Comparison of ENCODE assay signal across 1 cellular context in the genomic region with DNA sequence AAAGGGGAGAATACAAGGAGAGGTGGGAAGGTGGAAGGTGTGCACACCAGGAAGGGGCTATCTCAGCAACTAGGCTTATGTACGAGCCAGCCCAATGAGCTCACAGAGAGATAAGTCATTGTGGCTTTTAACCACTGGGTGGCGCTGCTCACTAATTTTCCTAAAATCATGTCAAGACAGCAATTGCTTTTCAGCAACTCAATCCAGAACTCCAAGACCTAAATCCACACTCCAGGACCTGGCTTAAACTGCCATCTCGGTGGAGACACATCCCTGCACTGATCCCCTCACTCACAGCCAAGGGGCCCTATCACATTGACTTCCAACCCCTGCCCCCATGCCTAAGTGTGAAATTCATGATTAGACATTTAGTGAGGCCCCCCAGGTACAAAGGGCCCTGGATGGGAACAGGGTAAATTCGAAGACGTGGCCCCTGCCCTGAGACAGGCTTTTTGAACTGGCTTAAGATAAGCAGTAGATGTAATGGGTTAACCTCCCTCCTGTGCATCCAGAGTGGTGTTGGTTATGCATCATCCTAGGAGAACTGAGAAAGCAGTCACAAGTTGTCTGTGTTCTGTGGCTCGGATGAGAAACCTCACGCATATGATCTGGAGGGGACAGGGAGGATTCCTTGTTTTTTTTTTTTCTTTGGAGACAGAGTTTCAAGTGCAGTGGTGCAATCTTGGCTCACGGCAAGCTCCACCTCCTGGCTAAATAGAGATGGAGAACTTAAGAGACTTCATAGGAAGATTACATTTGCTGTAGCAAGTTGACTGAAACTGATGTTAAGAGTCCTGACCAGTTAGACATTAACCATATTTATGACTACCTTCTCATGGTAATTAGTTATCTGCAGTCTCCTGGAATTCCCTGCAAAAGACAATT.
TF ChIP-seq lines count a peak whose summit lies in the region.

No MANE protein-coding gene starts in this region.

TF ChIP-seq in K562, 482 proteins besides CTCF, POLR2A, EP300 and RAD21:
- TF ChIP-seq PTRF (tag; IDR thresholded peaks at IDR 0.05) (no peak), ZNF239 (CRISPR knock-in tag; IDR thresholded peaks at IDR 0.05) (no peak), C11orf30 (IDR thresholded peaks at IDR 0.05; ENCODE audit: low read depth) (peak; percentile 29; the same call in 1 of the 2 replicates), RB1 (IDR thresholded peaks at IDR 0.05; ENCODE audit: low read depth) (no peak), ZNF316 (IDR thresholded peaks at IDR 0.05) (0 out of 2 replicates have a peak, but pooled peaks have one; percentile 33), NR2F6 (CRISPR knock-in tag; IDR thresholded peaks at IDR 0.05) (no peak), SMC3 (conservative IDR thresholded peaks at IDR 0.05; ENCODE audit: insufficient read depth, low read depth, low read length) (peak; percentile 82), DIDO1 (tag; IDR thresholded peaks at IDR 0.05; ENCODE audit: low read depth) (no peak), SIN3A (IDR thresholded peaks at IDR 0.05; ENCODE audit: borderline replicate concordance in 2 of 2, control insufficient read depth in 1 of 2, low read depth in 2 of 2, low read length in 2 of 2) (no peak), SRSF1 (IDR thresholded peaks at IDR 0.05; ENCODE audit: low read depth, low read length) (no peak), MAZ (CRISPR knock-in tag; conservative IDR thresholded peaks at IDR 0.05 in 1 of 2, IDR thresholded peaks at IDR 0.05 in 1 of 2) (no peak), PHF20 (IDR thresholded peaks at IDR 0.05; ENCODE audit: partially characterized antibody) (no peak), NCOA1 (IDR thresholded peaks at IDR 0.05; ENCODE audit: low read depth) (no peak), POLR3A (IDR thresholded peaks at IDR 0.05; ENCODE audit: borderline replicate concordance, extremely low read depth, insufficient read depth, insufficient read length) (no peak), YY1 (IDR thresholded peaks at IDR 0.05; ENCODE audit: borderline replicate concordance in 1 of 3, control insufficient read depth in 1 of 3, extremely low read depth in 1 of 3, insufficient read depth in 3 of 3, insufficient read length in 1 of 3, insufficient replicate concordance in 2 of 3, low read depth in 1 of 3, low read length in 2 of 3) (no peak), NFRKB (IDR thresholded peaks at IDR 0.05; ENCODE audit: low read depth) (no peak), EWSR1 (IDR thresholded peaks at IDR 0.05; ENCODE audit: borderline replicate concordance, low read depth, partially characterized antibody) (no peak), ZKSCAN3 (CRISPR knock-in tag; IDR thresholded peaks at IDR 0.05) (peak; percentile 96), JUND (IDR thresholded peaks at IDR 0.05; ENCODE audit: borderline replicate concordance, low read depth, low read length) (no peak; the same call in 1 of the 2 replicates), JUND (tag; IDR thresholded peaks at IDR 0.05; ENCODE audit: borderline replicate concordance, low read depth, low read length) (peak; percentile 28; the same call in 1 of the 3 replicates), XRCC4 (IDR thresholded peaks at IDR 0.05; ENCODE audit: extremely low read depth, insufficient read depth, insufficient read length) (no peak), ESRRB (CRISPR knock-in tag; IDR thresholded peaks at IDR 0.05; ENCODE audit: borderline replicate concordance) (no peak), ZNF311 (CRISPR knock-in tag; IDR thresholded peaks at IDR 0.05) (no peak)
- TF ChIP-seq, protein P1, sequence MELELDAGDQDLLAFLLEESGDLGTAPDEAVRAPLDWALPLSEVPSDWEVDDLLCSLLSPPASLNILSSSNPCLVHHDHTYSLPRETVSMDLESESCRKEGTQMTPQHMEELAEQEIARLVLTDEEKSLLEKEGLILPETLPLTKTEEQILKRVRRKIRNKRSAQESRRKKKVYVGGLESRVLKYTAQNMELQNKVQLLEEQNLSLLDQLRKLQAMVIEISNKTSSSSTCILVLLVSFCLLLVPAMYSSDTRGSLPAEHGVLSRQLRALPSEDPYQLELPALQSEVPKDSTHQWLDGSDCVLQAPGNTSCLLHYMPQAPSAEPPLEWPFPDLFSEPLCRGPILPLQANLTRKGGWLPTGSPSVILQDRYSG (tag; conservative IDR thresholded peaks at IDR 0.05; ENCODE audit: low read depth) = no peak
- TF ChIP-seq, protein P2, sequence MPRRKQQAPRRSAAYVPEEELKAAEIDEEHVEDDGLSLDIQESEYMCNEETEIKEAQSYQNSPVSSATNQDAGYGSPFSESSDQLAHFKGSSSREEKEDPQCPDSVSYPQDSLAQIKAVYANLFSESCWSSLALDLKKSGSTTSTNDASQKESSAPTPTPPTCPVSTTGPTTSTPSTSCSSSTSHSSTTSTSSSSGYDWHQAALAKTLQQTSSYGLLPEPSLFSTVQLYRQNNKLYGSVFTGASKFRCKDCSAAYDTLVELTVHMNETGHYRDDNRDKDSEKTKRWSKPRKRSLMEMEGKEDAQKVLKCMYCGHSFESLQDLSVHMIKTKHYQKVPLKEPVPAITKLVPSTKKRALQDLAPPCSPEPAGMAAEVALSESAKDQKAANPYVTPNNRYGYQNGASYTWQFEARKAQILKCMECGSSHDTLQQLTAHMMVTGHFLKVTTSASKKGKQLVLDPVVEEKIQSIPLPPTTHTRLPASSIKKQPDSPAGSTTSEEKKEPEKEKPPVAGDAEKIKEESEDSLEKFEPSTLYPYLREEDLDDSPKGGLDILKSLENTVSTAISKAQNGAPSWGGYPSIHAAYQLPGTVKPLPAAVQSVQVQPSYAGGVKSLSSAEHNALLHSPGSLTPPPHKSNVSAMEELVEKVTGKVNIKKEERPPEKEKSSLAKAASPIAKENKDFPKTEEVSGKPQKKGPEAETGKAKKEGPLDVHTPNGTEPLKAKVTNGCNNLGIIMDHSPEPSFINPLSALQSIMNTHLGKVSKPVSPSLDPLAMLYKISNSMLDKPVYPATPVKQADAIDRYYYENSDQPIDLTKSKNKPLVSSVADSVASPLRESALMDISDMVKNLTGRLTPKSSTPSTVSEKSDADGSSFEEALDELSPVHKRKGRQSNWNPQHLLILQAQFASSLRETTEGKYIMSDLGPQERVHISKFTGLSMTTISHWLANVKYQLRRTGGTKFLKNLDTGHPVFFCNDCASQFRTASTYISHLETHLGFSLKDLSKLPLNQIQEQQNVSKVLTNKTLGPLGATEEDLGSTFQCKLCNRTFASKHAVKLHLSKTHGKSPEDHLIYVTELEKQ (CRISPR knock-in tag; IDR thresholded peaks at IDR 0.05) = no peak
- TF ChIP-seq, protein P3, sequence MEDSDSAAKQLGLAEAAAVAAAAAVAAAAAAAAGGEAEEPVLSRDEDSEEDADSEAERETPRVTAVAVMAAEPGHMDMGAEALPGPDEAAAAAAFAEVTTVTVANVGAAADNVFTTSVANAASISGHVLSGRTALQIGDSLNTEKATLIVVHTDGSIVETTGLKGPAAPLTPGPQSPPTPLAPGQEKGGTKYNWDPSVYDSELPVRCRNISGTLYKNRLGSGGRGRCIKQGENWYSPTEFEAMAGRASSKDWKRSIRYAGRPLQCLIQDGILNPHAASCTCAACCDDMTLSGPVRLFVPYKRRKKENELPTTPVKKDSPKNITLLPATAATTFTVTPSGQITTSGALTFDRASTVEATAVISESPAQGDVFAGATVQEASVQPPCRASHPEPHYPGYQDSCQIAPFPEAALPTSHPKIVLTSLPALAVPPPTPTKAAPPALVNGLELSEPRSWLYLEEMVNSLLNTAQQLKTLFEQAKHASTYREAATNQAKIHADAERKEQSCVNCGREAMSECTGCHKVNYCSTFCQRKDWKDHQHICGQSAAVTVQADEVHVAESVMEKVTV (CRISPR knock-in tag; IDR thresholded peaks at IDR 0.05) = peak; percentile 43; the same call in 1 of the 2 replicates
- TF ChIP-seq, protein P4, sequence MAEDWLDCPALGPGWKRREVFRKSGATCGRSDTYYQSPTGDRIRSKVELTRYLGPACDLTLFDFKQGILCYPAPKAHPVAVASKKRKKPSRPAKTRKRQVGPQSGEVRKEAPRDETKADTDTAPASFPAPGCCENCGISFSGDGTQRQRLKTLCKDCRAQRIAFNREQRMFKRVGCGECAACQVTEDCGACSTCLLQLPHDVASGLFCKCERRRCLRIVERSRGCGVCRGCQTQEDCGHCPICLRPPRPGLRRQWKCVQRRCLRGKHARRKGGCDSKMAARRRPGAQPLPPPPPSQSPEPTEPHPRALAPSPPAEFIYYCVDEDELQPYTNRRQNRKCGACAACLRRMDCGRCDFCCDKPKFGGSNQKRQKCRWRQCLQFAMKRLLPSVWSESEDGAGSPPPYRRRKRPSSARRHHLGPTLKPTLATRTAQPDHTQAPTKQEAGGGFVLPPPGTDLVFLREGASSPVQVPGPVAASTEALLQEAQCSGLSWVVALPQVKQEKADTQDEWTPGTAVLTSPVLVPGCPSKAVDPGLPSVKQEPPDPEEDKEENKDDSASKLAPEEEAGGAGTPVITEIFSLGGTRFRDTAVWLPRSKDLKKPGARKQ (CRISPR knock-in tag; IDR thresholded peaks at IDR 0.05) = no peak
- TF ChIP-seq, protein P5, sequence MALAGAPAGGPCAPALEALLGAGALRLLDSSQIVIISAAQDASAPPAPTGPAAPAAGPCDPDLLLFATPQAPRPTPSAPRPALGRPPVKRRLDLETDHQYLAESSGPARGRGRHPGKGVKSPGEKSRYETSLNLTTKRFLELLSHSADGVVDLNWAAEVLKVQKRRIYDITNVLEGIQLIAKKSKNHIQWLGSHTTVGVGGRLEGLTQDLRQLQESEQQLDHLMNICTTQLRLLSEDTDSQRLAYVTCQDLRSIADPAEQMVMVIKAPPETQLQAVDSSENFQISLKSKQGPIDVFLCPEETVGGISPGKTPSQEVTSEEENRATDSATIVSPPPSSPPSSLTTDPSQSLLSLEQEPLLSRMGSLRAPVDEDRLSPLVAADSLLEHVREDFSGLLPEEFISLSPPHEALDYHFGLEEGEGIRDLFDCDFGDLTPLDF (CRISPR knock-in tag; IDR thresholded peaks at IDR 0.05) = no peak
- TF ChIP-seq, protein P6, sequence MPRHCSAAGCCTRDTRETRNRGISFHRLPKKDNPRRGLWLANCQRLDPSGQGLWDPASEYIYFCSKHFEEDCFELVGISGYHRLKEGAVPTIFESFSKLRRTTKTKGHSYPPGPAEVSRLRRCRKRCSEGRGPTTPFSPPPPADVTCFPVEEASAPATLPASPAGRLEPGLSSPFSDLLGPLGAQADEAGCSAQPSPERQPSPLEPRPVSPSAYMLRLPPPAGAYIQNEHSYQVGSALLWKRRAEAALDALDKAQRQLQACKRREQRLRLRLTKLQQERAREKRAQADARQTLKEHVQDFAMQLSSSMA (CRISPR knock-in tag; IDR thresholded peaks at IDR 0.05) = no peak
- TF ChIP-seq, protein P7, sequence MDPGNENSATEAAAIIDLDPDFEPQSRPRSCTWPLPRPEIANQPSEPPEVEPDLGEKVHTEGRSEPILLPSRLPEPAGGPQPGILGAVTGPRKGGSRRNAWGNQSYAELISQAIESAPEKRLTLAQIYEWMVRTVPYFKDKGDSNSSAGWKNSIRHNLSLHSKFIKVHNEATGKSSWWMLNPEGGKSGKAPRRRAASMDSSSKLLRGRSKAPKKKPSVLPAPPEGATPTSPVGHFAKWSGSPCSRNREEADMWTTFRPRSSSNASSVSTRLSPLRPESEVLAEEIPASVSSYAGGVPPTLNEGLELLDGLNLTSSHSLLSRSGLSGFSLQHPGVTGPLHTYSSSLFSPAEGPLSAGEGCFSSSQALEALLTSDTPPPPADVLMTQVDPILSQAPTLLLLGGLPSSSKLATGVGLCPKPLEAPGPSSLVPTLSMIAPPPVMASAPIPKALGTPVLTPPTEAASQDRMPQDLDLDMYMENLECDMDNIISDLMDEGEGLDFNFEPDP (CRISPR knock-in tag; IDR thresholded peaks at IDR 0.05) = no peak
- TF ChIP-seq, protein P8, sequence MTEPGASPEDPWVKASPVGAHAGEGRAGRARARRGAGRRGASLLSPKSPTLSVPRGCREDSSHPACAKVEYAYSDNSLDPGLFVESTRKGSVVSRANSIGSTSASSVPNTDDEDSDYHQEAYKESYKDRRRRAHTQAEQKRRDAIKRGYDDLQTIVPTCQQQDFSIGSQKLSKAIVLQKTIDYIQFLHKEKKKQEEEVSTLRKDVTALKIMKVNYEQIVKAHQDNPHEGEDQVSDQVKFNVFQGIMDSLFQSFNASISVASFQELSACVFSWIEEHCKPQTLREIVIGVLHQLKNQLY (CRISPR knock-in tag; conservative IDR thresholded peaks at IDR 0.05) = no peak
TF ChIP-seq in K562: peak in this region for 6.
